In genomic region chr22:24321999-24322398, GRCh38 we compare ENCODE assay signal across 16 cellular contexts. TPM values are rescaled to one million over a fixed set of nuclear protein-coding genes. Genes with fewer than 3 reads are reported as not detected.
DNase-seq lines count a peak whose midpoint lies in the region; ATAC-seq and TF ChIP-seq lines count a peak whose summit lies in the region.
"Had no signal": no experiment of that assay in that cellular context is flagged by ENCODE, and none has a peak within 500 bp of the region (broad histone marks: within the 10 kb centered on the region; RNA-seq: fewer than 3 reads in every experiment).

No MANE protein-coding gene starts in this region.

- no peak for DNase-seq in activated naive CD4-positive, alpha-beta T cell treated with anti-CD3 and anti-CD28 coated beads, Interleukin-2, amount 50 U/mL, for 72 hours (ENCODE audit: low spot score in 2 of 2)
- DNase-seq in activated naive CD4-positive, alpha-beta T cell treated with Interleukin-2 at 50 U/mL for 16 hours: no peak
- DNase-seq in NCI-H446 treated with DMSO at 0.1 percent for 48 hours (lab: John Stamatoyannopoulos, UW) (no peak), dermis blood vessel endothelial cell (no peak), germinal center (ENCODE audit: low spot score) (no peak)
- DNase-seq: CD8-positive, alpha-beta memory T cell; DMS79 treated with DMSO at 0.1 percent for 48 hours; HFFc6; KBM-7; NCI-H1105; NCI-H2081; NCI-H510A treated with DMSO at 0.1 percent for 48 hours; NCI-H774 had no signal

- no peaks in the 10 kb centered on the region for H3K36me3 Mint-ChIP-seq in activated naive CD4-positive, alpha-beta T cell treated with anti-CD3 and anti-CD28 coated beads, Interleukin-2, amount 50 U/mL, for 72 hours

- H3K27ac Mint-ChIP-seq in activated naive CD4-positive, alpha-beta T cell treated with anti-CD3 and anti-CD28 coated beads, Interleukin-2, amount 50 U/mL, for 72 hours: peak overlapping the region; percentile 11 to 52
- H3K27ac Mint-ChIP-seq: HFFc6 had no signal

- H3K9me3 Mint-ChIP-seq in activated naive CD4-positive, alpha-beta T cell treated with anti-CD3 and anti-CD28 coated beads, Interleukin-2, amount 50 U/mL, for 72 hours: no peaks in the 10 kb centered on the region
- H3K9me3 Mint-ChIP-seq: CD8-positive, alpha-beta memory T cell; HFFc6 had no signal

- no peak for ATAC-seq in activated naive CD4-positive, alpha-beta T cell treated with anti-CD3 and anti-CD28 coated beads, Interleukin-2, amount 50 U/mL, for 72 hours
- ATAC-seq in SK-N-SH treated with all-trans-retinoic acid at 6 μM for 48 hours (peak; percentile 72), esophagus mucosa (peak; percentile 26)
- ATAC-seq: Right ventricle myocardium inferior had no signal

TF ChIP-seq in SK-N-SH treated with all-trans-retinoic acid at 6 μM for 48 hours, 23 proteins besides CTCF, POLR2A, EP300 and RAD21:
- TF ChIP-seq GLIS3 (CRISPR knock-in tag; IDR thresholded peaks at IDR 0.05) (no peak), POU6F1 (CRISPR knock-in tag; IDR thresholded peaks at IDR 0.05; ENCODE audit: borderline replicate concordance, low read depth) (no peak), CSRNP3 (CRISPR knock-in tag; IDR thresholded peaks at IDR 0.05) (no peak), ARNTL (CRISPR knock-in tag; IDR thresholded peaks at IDR 0.05; ENCODE audit: borderline replicate concordance, low read depth) (no peak), ZNF70 (CRISPR knock-in tag; IDR thresholded peaks at IDR 0.05) (no peak), ZC3H10 (CRISPR knock-in tag; IDR thresholded peaks at IDR 0.05) (no peak), ZFP3 (CRISPR knock-in tag; IDR thresholded peaks at IDR 0.05) (no peak), PPARA (CRISPR knock-in tag; IDR thresholded peaks at IDR 0.05; ENCODE audit: borderline replicate concordance) (no peak), TOX (CRISPR knock-in tag; IDR thresholded peaks at IDR 0.05; ENCODE audit: borderline replicate concordance) (no peak), SNAI2 (CRISPR knock-in tag; IDR thresholded peaks at IDR 0.05) (no peak), PATZ1 (CRISPR knock-in tag; IDR thresholded peaks at IDR 0.05; ENCODE audit: borderline replicate concordance) (no peak), ZFP30 (CRISPR knock-in tag; IDR thresholded peaks at IDR 0.05) (no peak), ISL1 (CRISPR knock-in tag; IDR thresholded peaks at IDR 0.05) (no peak), TCF4 (CRISPR knock-in tag; IDR thresholded peaks at IDR 0.05; ENCODE audit: borderline replicate concordance) (no peak)

RNA-seq across cellular contexts. Expression of gene SPECC1L, which starts 51.4 kb away (rescaled TPM):
- total RNA-seq in activated naive CD4-positive, alpha-beta T cell treated with anti-CD3 and anti-CD28 coated beads, Interleukin-2, amount 50 U/mL, for 72 hours: 10 to 100 TPM; 32.7 to 38.9 TPM
- total RNA-seq in esophagus mucosa (33.4 TPM), dermis blood vessel endothelial cell (56.3 and 77.2 TPM in 2 replicates)

Comparison
In these comparisons a context has a peak if more than half of its experiments do, and no peak if none do; other contexts are left out.
1. ATAC-seq: peak in SK-N-SH treated with all-trans-retinoic acid at 6 μM for 48 hours (single experiment) and esophagus mucosa (single experiment); none in activated naive CD4-positive, alpha-beta T cell treated with anti-CD3 and anti-CD28 coated beads, Interleukin-2, amount 50 U/mL, for 72 hours (0 of 2).